ENCODE assay signal across 8 cellular contexts in the genomic region with DNA sequence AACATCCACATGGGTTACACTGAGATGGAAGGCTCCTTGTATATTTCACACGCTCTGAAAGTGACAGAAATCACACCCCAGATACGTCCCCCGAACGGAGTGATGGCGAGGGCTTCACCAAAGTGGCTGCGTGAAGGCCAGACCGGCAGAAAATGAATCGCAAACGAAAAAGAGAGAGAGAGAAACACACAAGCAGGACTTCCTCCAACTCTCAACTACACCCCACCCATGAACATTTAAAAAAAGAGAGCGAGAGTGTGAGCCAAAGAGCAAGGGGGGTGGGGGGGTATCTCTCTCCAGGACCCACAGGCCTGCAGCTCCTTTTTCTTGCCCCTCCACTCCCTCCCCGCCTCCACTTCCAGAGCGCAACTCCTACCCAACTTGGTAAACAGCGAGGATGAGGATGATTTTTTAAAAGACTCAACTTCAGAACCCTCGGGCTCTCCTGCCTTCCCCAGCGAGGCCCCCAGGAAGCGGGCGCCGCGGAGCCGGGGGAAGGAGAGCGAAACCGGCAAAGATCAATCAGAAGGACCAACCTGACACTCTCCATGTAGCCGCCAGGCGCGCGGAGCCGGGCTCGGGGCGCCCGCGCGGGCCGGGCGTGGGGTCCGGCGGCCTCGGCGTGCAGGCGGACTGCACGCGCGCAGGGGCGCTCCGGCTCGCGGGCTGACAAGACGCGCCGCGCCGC.
A peak's percentile ranks its signal among the peaks of the same experiment; 100 is the strongest.
DNase-seq lines count a peak whose midpoint lies in the region; ATAC-seq and TF ChIP-seq lines count a peak whose summit lies in the region.

No MANE protein-coding gene starts in this region.

- intact Hi-C loops in lower lobe of right lung (cut with DNase I) = loop anchor here (10.0 kb wide), 1 partner anchor 60 kb away; no protein-coding TSS in a partner anchor

- peak overlapping the region; percentile 84 for H3K4me3 ChIP-seq in BE2C (ENCODE audit: low read depth, low read length)
- H3K4me3 ChIP-seq in lower lobe of right lung = peak overlapping the region; percentile 65

- H3K27me3 ChIP-seq in BE2C (no peaks in the 10 kb centered on the region), lower lobe of right lung (ENCODE audit: low read depth) (no peaks in the 10 kb centered on the region)

- H3K36me3 ChIP-seq in BE2C (no peaks in the 10 kb centered on the region; the same call in 1 of the 2 replicates), lower lobe of right lung (no peaks in the 10 kb centered on the region)

- peak overlapping the region; percentile 93 for H3K27ac ChIP-seq in lower lobe of right lung

- ATAC-seq in GM19468 (IDR thresholded peaks at IDR 0.05; ENCODE audit: extremely low read depth, unreplicated experiment) = peak; percentile 33
- ATAC-seq in lower lobe of right lung = peak; percentile 52 to 70

- H3K4me1 ChIP-seq in BE2C (peaks cover 20% of the 10 kb centered on the region), lower lobe of right lung (peaks cover 71% of the 10 kb centered on the region)

- DNase-seq in BE2C (no peak), LoVo (ENCODE audit: low spot score) (peak; percentile 33), ecto neural progenitor cell (ENCODE audit: low spot score) (peak; percentile 66), lower lobe of right lung (peak; percentile 62), GOT3 (lab: John Stamatoyannopoulos, UW) (no peak)
- peak; percentile 76 for DNase-seq in activated CD4-positive, alpha-beta T cell treated with anti-CD3 and anti-CD28 coated beads for 48 hours
- DNase-seq in stimulated activated CD8-positive, alpha-beta memory T cell treated with anti-CD3 and anti-CD28 coated beads, Interleukin-2, amount 100 ng/mL, for 48 hours (ENCODE audit: low read depth in 2 of 2) = peak; percentile 35 to 40

- TF ChIP-seq CTCF in BE2C (IDR thresholded peaks at IDR 0.05; ENCODE audit: low read depth, low read length) = no peak
- no peak for TF ChIP-seq CTCF in lower lobe of right lung (IDR thresholded peaks at IDR 0.05)

- H3K9me3 ChIP-seq in BE2C (no peaks in the 10 kb centered on the region), lower lobe of right lung (no peaks in the 10 kb centered on the region)

Comparison
In these comparisons a context has a peak if more than half of its experiments do, and no peak if none do; other contexts are left out.
1. DNase-seq: peak in LoVo (single experiment), activated CD4-positive, alpha-beta T cell treated with anti-CD3 and anti-CD28 coated beads for 48 hours (single experiment), ecto neural progenitor cell (single experiment), lower lobe of right lung (single experiment) and stimulated activated CD8-positive, alpha-beta memory T cell treated with anti-CD3 and anti-CD28 coated beads, Interleukin-2, amount 100 ng/mL, for 48 hours (2 of 2); none in BE2C (single experiment) and GOT3 (single experiment).